In the genomic region with DNA sequence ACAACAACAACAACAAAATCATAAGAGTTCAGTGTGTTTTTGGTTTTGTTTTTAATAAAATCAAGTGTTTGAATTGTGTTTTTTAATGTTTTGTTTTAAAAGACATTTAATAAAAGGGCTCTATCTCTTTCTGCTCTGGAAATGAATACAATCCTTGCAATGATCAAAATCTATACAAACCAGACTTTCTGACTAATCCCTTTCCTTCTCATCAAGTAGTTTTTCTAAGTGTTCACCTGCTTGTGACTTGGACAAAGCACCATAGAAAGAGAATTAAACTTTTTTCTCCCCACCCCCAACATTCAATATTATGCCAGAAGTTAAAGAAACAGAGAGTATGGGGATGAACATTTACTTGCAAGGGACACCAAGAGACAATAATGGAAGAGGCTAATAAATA, we compare ENCODE assay signal across 20 cellular contexts.
A peak's percentile ranks its signal among the peaks of the same experiment; 100 is the strongest.
DNase-seq lines count a peak whose midpoint lies in the region; ATAC-seq and TF ChIP-seq lines count a peak whose summit lies in the region.
"Had no signal": no experiment of that assay in that cellular context is flagged by ENCODE, and none has a peak within 500 bp of the region (broad histone marks: within the 10 kb centered on the region; RNA-seq: fewer than 3 reads in every experiment).

No MANE protein-coding gene starts in this region.

- H3K4me3 Mint-ChIP-seq in activated T-cell treated with anti-CD3 and anti-CD28 coated beads, Interleukin-2, amount 50 U/mL, for 72 hours = peak overlapping the region; percentile 0 to 39
- no peak overlapping the region for H3K4me3 Mint-ChIP-seq in activated T-helper 17 cell treated with anti-CD3 and anti-CD28 coated beads, Interleukin-2, amount 50 U/mL, for 72 hours
- no peak overlapping the region for H3K4me3 Mint-ChIP-seq in effector memory CD8-positive, alpha-beta T cell
- H3K4me3 Mint-ChIP-seq: CD4-positive, alpha-beta T cell had no signal

- H4K20me1 ChIP-seq in smooth muscle cell (ENCODE audit: low read depth) = peaks cover 27% of the 10 kb centered on the region

- H3K27me3 ChIP-seq in smooth muscle cell (ENCODE audit: low read depth) = no peaks in the 10 kb centered on the region

- H3K9ac ChIP-seq in smooth muscle cell (ENCODE audit: low read depth) = no peak overlapping the region

- DNase-seq in activated T-cell treated with anti-CD3 and anti-CD28 coated beads, Interleukin-2, amount 50 U/mL, for 72 hours = no peak
- DNase-seq in activated T-cell treated with anti-CD3 and anti-CD28 coated beads, Interleukin-2, amount 50 U/mL, for 48 hours = no peak
- DNase-seq in smooth muscle cell (lab: John Stamatoyannopoulos, UW; ENCODE audit: unreplicated experiment) = no peak
- no peak for DNase-seq in effector memory CD8-positive, alpha-beta T cell
- DNase-seq: ACHN; AML-193; Caco-2; CD4-positive, alpha-beta T cell; DMS153; DMS79; GDM1; GOT3; H7 had no signal

- peak; percentile 63 to 74 for ATAC-seq in activated T-cell treated with anti-CD3 and anti-CD28 coated beads, Interleukin-2, amount 50 U/mL, for 72 hours (replicated peaks in 1 of 2)
- peak; percentile 14 for ATAC-seq in HG02610 (IDR thresholded peaks at IDR 0.05; ENCODE audit: unreplicated experiment)
- peak; percentile 61 for ATAC-seq in activated T-helper 17 cell treated with anti-CD3 and anti-CD28 coated beads, Interleukin-2, amount 50 U/mL, for 72 hours (replicated peaks)
- ATAC-seq in HG03469 (IDR thresholded peaks at IDR 0.05; ENCODE audit: unreplicated experiment) = no peak
- ATAC-seq in effector memory CD8-positive, alpha-beta T cell (replicated peaks) = no peak
- no peak for ATAC-seq in GM21528 (IDR thresholded peaks at IDR 0.05; ENCODE audit: low FRiP score, unreplicated experiment)
- ATAC-seq: HCT116 had no signal

- no peak overlapping the region for H3K4me2 ChIP-seq in smooth muscle cell

- peaks cover 34% of the 10 kb centered on the region for H3K4me1 Mint-ChIP-seq in activated T-cell treated with anti-CD3 and anti-CD28 coated beads, Interleukin-2, amount 50 U/mL, for 72 hours (ENCODE audit: low read depth)
- H3K4me1 Mint-ChIP-seq in activated T-helper 17 cell treated with anti-CD3 and anti-CD28 coated beads, Interleukin-2, amount 50 U/mL, for 72 hours = peaks cover 20% of the 10 kb centered on the region
- H3K4me1 Mint-ChIP-seq in effector memory CD8-positive, alpha-beta T cell (ENCODE audit: low read depth in 2 of 2) = no peaks in the 10 kb centered on the region

- no peak overlapping the region for H2AFZ ChIP-seq in smooth muscle cell (ENCODE audit: low read depth)

- no peak overlapping the region for H3K4me3 ChIP-seq in smooth muscle cell

- no peaks in the 10 kb centered on the region for H3K4me1 ChIP-seq in smooth muscle cell (ENCODE audit: low read depth)
- H3K4me1 ChIP-seq: Caco-2 had no signal

- H3F3A ChIP-seq in smooth muscle cell (ENCODE audit: low read depth) = peaks cover 17% of the 10 kb centered on the region

- no peaks in the 10 kb centered on the region for H3K9me3 Mint-ChIP-seq in activated T-cell treated with anti-CD3 and anti-CD28 coated beads, Interleukin-2, amount 50 U/mL, for 72 hours
- no peaks in the 10 kb centered on the region for H3K9me3 Mint-ChIP-seq in activated T-helper 17 cell treated with anti-CD3 and anti-CD28 coated beads, Interleukin-2, amount 50 U/mL, for 72 hours
- H3K9me3 Mint-ChIP-seq in effector memory CD8-positive, alpha-beta T cell = no peaks in the 10 kb centered on the region
- H3K9me3 Mint-ChIP-seq: CD4-positive, alpha-beta T cell had no signal

- TF ChIP-seq CTCF in smooth muscle cell (IDR thresholded peaks at IDR 0.05; ENCODE audit: borderline replicate concordance, insufficient read depth, poor library complexity, severe bottlenecking) = no peak

- H3K9me3 ChIP-seq in smooth muscle cell (replicated peaks; ENCODE audit: low read depth) = no peaks in the 10 kb centered on the region
- H3K9me3 ChIP-seq: Caco-2 had no signal

- peak overlapping the region; percentile 10 for H3K27ac ChIP-seq in smooth muscle cell (ENCODE audit: low read depth)
- H3K27ac ChIP-seq: C4-2B, HL-60 had no signal

- H3K36me3 ChIP-seq in smooth muscle cell (ENCODE audit: low read depth) = peaks cover 4% of the 10 kb centered on the region

- peaks cover 6% of the 10 kb centered on the region for H3K27me3 Mint-ChIP-seq in activated T-cell treated with anti-CD3 and anti-CD28 coated beads, Interleukin-2, amount 50 U/mL, for 72 hours (ENCODE audit: low read depth)
- peaks cover 3% of the 10 kb centered on the region for H3K27me3 Mint-ChIP-seq in activated T-helper 17 cell treated with anti-CD3 and anti-CD28 coated beads, Interleukin-2, amount 50 U/mL, for 72 hours
- no peaks in the 10 kb centered on the region for H3K27me3 Mint-ChIP-seq in effector memory CD8-positive, alpha-beta T cell
- H3K27me3 Mint-ChIP-seq: CD4-positive, alpha-beta T cell had no signal

- H3K27ac Mint-ChIP-seq in activated T-cell treated with anti-CD3 and anti-CD28 coated beads, Interleukin-2, amount 50 U/mL, for 72 hours = peak overlapping the region; percentile 20
- H3K27ac Mint-ChIP-seq in activated T-helper 17 cell treated with anti-CD3 and anti-CD28 coated beads, Interleukin-2, amount 50 U/mL, for 72 hours = peak overlapping the region; percentile 7
- no peak overlapping the region for H3K27ac Mint-ChIP-seq in effector memory CD8-positive, alpha-beta T cell
- H3K27ac Mint-ChIP-seq: CD4-positive, alpha-beta T cell had no signal

- peaks cover 5% of the 10 kb centered on the region for H3K79me2 ChIP-seq in smooth muscle cell (ENCODE audit: low read depth)

- H3K36me3 Mint-ChIP-seq in activated T-cell treated with anti-CD3 and anti-CD28 coated beads, Interleukin-2, amount 50 U/mL, for 72 hours (ENCODE audit: insufficient read depth in 2 of 2) = peaks cover 0 to 2% of the 10 kb centered on the region in 2 donors
- no peaks in the 10 kb centered on the region for H3K36me3 Mint-ChIP-seq in activated T-helper 17 cell treated with anti-CD3 and anti-CD28 coated beads, Interleukin-2, amount 50 U/mL, for 72 hours (ENCODE audit: low read depth)
- H3K36me3 Mint-ChIP-seq in effector memory CD8-positive, alpha-beta T cell (ENCODE audit: insufficient read depth) = no peaks in the 10 kb centered on the region

Comparison
In these comparisons a context has a peak if more than half of its experiments do, and no peak if none do; other contexts are left out.
1. ATAC-seq: peak in activated T-cell treated with anti-CD3 and anti-CD28 coated beads, Interleukin-2, amount 50 U/mL, for 72 hours (2 of 2), HG02610 (single experiment) and activated T-helper 17 cell treated with anti-CD3 and anti-CD28 coated beads, Interleukin-2, amount 50 U/mL, for 72 hours (single experiment); none in HG03469 (single experiment), effector memory CD8-positive, alpha-beta T cell (single experiment) and GM21528 (single experiment).
2. H3K27ac Mint-ChIP-seq: peak in activated T-cell treated with anti-CD3 and anti-CD28 coated beads, Interleukin-2, amount 50 U/mL, for 72 hours (single experiment) and activated T-helper 17 cell treated with anti-CD3 and anti-CD28 coated beads, Interleukin-2, amount 50 U/mL, for 72 hours (single experiment); none in effector memory CD8-positive, alpha-beta T cell (0 of 2).
3. H3K4me3 Mint-ChIP-seq: peak in activated T-cell treated with anti-CD3 and anti-CD28 coated beads, Interleukin-2, amount 50 U/mL, for 72 hours (2 of 2); none in activated T-helper 17 cell treated with anti-CD3 and anti-CD28 coated beads, Interleukin-2, amount 50 U/mL, for 72 hours (single experiment) and effector memory CD8-positive, alpha-beta T cell (0 of 2).